Comparison of ENCODE assay signal across 10 cellular contexts in the genomic region with DNA sequence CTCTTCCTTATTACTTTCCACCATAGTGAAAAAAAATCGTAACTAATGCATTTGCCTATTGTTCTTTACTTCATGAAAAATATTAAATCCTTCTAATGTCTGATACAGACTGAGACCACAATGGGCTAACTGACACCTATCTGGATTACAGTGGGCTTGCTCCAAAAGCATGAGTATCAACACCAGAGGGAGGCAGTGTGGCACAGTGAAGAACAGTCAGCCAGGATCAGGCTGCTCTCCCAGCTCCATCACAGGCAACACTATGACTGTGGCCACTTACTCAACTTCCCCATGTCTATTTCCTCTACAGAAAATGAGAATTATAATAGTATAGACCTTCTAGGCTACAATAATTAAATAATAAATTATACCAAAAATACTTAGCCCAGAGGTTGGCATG.
DNase-seq lines count a peak whose midpoint lies in the region; ATAC-seq and TF ChIP-seq lines count a peak whose summit lies in the region.
"Had no signal": no experiment of that assay in that cellular context is flagged by ENCODE, and none has a peak within 500 bp of the region (broad histone marks: within the 10 kb centered on the region; RNA-seq: fewer than 3 reads in every experiment).

No MANE protein-coding gene starts in this region.

- H3K4me3 Mint-ChIP-seq in stimulated activated naive CD8-positive, alpha-beta T cell treated with anti-CD3 and anti-CD28 coated beads, Interleukin-15, amount 100 ng/mL, for 72 hours, result no peak overlapping the region

- H3K27me3 Mint-ChIP-seq in stimulated activated naive CD8-positive, alpha-beta T cell treated with anti-CD3 and anti-CD28 coated beads, Interleukin-15, amount 100 ng/mL, for 72 hours, result no peaks in the 10 kb centered on the region

- H3K4me1 Mint-ChIP-seq in stimulated activated naive CD8-positive, alpha-beta T cell treated with anti-CD3 and anti-CD28 coated beads, Interleukin-15, amount 100 ng/mL, for 72 hours, result peaks cover 9% of the 10 kb centered on the region

- 87 to 97% (median 93%) methylated on average over 1 of the region's 1 CpG for WGBS in spleen, 5 donors

- ATAC-seq in stimulated activated naive CD8-positive, alpha-beta T cell treated with anti-CD3 and anti-CD28 coated beads, Interleukin-15, Interleukin-2, amounts not matched to agents 100 U/mL and 50 U/mL, for 24 hours, result peak; percentile 57
- ATAC-seq in stimulated activated naive CD8-positive, alpha-beta T cell treated with anti-CD3 and anti-CD28 coated beads, Interleukin-15, amount 100 ng/mL, for 72 hours, result no peak
- ATAC-seq in HG03159 (IDR thresholded peaks at IDR 0.05; ENCODE audit: unreplicated experiment) (no peak), HG03196 (IDR thresholded peaks at IDR 0.05; ENCODE audit: unreplicated experiment) (no peak)

- no peak overlapping the region for H3K27ac Mint-ChIP-seq in stimulated activated naive CD8-positive, alpha-beta T cell treated with anti-CD3 and anti-CD28 coated beads, Interleukin-15, amount 100 ng/mL, for 72 hours

- H3K4me3 ChIP-seq in epithelial cell of esophagus (ENCODE audit: low read length) (no peak overlapping the region), spleen (no peak overlapping the region)

- intact Hi-C loops in spleen (cut with DNase I; ENCODE audit: low total_unique reads), result no loop called here

- H3K9me3 ChIP-seq in spleen, result peaks cover 0 to 7% (median 0%) of the 10 kb centered on the region in 8 donors

- no peak for TF ChIP-seq CTCF in epithelial cell of esophagus (IDR thresholded peaks at IDR 0.05; ENCODE audit: insufficient read depth, low read depth, low read length, missing control alignments)
- peak in 1 of 11 experiments; percentile 15 for TF ChIP-seq CTCF in spleen (IDR thresholded peaks at IDR 0.05 in 8 of 11, conservative IDR thresholded peaks at IDR 0.05 in 3 of 11)

- no peak overlapping the region for H3K27ac ChIP-seq in spleen

- H3K27me3 ChIP-seq in spleen (replicated peaks in 1 of 7), result no peaks in the 10 kb centered on the region

- TF ChIP-seq POLR2A in spleen (IDR thresholded peaks at IDR 0.05), result no peak

- H3K4me1 ChIP-seq in spleen, result peaks cover 0 to 2% (median 0%) of the 10 kb centered on the region in 6 donors

- peaks cover 0 to 25% (median 5%) of the 10 kb centered on the region in 6 donors for H3K36me3 ChIP-seq in spleen

- H3K9me3 Mint-ChIP-seq in stimulated activated naive CD8-positive, alpha-beta T cell treated with anti-CD3 and anti-CD28 coated beads, Interleukin-15, amount 100 ng/mL, for 72 hours, result peaks cover 0 to under 1% of the 10 kb centered on the region in 2 donors

- peak; percentile 15 for DNase-seq in stimulated activated naive CD8-positive, alpha-beta T cell treated with anti-CD3 and anti-CD28 coated beads, Interleukin-15, Interleukin-2, amounts not matched to agents 100 U/mL and 50 U/mL, for 24 hours
- DNase-seq in stimulated activated naive CD8-positive, alpha-beta T cell treated with anti-CD3 and anti-CD28 coated beads, Interleukin-15, amount 100 ng/mL, for 72 hours, result no peak
- peak; percentile 16 for DNase-seq in NCI-H1694 (lab: John Stamatoyannopoulos, UW)
- peak; percentile 24 for DNase-seq in epithelial cell of esophagus (ENCODE audit: low read depth)
- no peak for DNase-seq in KG1 (lab: John Stamatoyannopoulos, UW)
- no peak for DNase-seq in spleen
- DNase-seq: DMS79 treated with DMSO at 0.1 percent for 48 hours, NCI-H2029 had no signal

Comparison
In these comparisons a context has a peak if more than half of its experiments do, and no peak if none do; other contexts are left out.
1. DNase-seq: peak in stimulated activated naive CD8-positive, alpha-beta T cell treated with anti-CD3 and anti-CD28 coated beads, Interleukin-15, Interleukin-2, amounts not matched to agents 100 U/mL and 50 U/mL, for 24 hours (single experiment), NCI-H1694 (single experiment) and epithelial cell of esophagus (single experiment); none in stimulated activated naive CD8-positive, alpha-beta T cell treated with anti-CD3 and anti-CD28 coated beads, Interleukin-15, amount 100 ng/mL, for 72 hours (0 of 2), KG1 (single experiment) and spleen (single experiment).